ENCODE assay signal across 13 cellular contexts in the genomic region with DNA sequence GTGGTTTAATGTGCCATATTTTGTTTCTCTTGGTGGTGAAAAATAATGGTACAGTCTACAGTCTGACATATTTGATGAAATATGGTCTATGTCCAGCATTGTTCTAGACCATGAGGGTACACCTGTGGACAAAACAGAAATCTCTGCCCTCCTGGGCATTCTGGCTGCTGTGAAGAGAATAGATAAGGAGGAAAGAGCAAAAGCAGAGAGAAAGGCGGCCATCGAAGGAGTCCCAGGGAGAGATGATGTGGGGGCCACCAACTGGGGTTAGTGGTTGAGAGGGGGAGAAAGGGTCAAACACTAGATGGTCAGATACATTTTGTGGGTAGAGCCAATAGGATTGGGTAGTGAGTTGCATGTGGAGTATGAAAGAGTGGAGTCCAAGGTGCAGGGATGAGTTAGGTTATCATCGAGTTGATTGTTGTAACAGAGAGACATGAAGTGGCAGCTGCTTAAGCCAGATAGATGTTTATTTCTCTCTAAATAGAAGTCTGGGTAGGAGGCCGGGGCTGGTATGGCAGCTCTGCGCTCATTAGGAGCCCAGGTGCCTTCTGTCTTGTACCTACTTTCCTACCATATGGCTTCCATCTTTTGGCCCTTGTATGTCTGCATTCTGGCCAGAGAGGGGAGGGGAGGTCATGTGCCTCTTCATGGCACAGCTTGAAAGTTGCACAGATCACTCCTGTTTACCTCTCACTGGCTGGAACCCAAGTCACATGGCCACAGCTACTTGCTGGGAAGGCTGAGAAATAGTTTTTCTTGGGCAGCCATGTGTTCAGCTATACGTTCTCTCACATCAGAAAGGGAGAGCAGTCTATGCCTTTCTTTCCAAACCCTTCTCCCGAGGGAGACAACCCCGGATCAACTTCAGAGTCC. TPM values are rescaled to one million over a fixed set of nuclear protein-coding genes. Genes with fewer than 3 reads are reported as not detected.
A peak's percentile ranks its signal among the peaks of the same experiment; 100 is the strongest.
DNase-seq lines count a peak whose midpoint lies in the region; ATAC-seq and TF ChIP-seq lines count a peak whose summit lies in the region.
"Had no signal": no experiment of that assay in that cellular context is flagged by ENCODE, and none has a peak within 500 bp of the region (broad histone marks: within the 10 kb centered on the region; RNA-seq: fewer than 3 reads in every experiment).

No MANE protein-coding gene starts in this region.

- DNase-seq in DMS 273 treated with DMSO at 0.1 percent for 48 hours (lab: John Stamatoyannopoulos, UW) (peak; percentile 93), T-helper 17 cell (no peak), fibroblast of the aortic adventitia (ENCODE audit: low read depth) (peak; percentile 61), pons (ENCODE audit: low spot score) (peak; percentile 61), Karpas-422 (no peak), ACHN (no peak)
- no peak for DNase-seq in naive thymus-derived CD4-positive, alpha-beta T cell
- DNase-seq: activated naive CD4-positive, alpha-beta T cell treated with anti-CD3 and anti-CD28 coated beads, Interleukin-2, amount 50 U/mL, for 16 hours; NCI-H774; WERI-Rb-1 had no signal

- no peak for ATAC-seq in T-helper 17 cell
- ATAC-seq in HG03354 (IDR thresholded peaks at IDR 0.05; ENCODE audit: poor library complexity, severe bottlenecking, unreplicated experiment) = no peak
- no peak for ATAC-seq in naive thymus-derived CD4-positive, alpha-beta T cell

- H3K36me3 Mint-ChIP-seq in T-helper 17 cell (ENCODE audit: low read depth) = peaks cover 2% of the 10 kb centered on the region
- H3K36me3 Mint-ChIP-seq in naive thymus-derived CD4-positive, alpha-beta T cell = peaks cover 0 to 49% (median 14%) of the 10 kb centered on the region in 5 donors

- H3K36me3 ChIP-seq in naive thymus-derived CD4-positive, alpha-beta T cell (ENCODE audit: control insufficient read depth in 2 of 3, insufficient read depth in 3 of 3, low read length in 3 of 3) = peaks cover 0 to 33% (median 14%) of the 10 kb centered on the region in 3 experiments
- H3K36me3 ChIP-seq in Karpas-422 (ENCODE audit: insufficient read depth, low read length) = no peaks in the 10 kb centered on the region

- no peak overlapping the region for H3K4me2 ChIP-seq in Karpas-422 (ENCODE audit: low read depth, low read length, poor library complexity, severe bottlenecking)

- POLR2A ChIA-PET in naive thymus-derived CD4-positive, alpha-beta T cell (lab: Charles Lee) = no interaction called here

- no peaks in the 10 kb centered on the region for H3K9me3 Mint-ChIP-seq in naive thymus-derived CD4-positive, alpha-beta T cell

- no peaks in the 10 kb centered on the region for H4K20me1 ChIP-seq in Karpas-422 (ENCODE audit: insufficient read depth, low read depth, low read length)

- H3K27me3 Mint-ChIP-seq in T-helper 17 cell = no peaks in the 10 kb centered on the region
- no peaks in the 10 kb centered on the region for H3K27me3 Mint-ChIP-seq in naive thymus-derived CD4-positive, alpha-beta T cell

- H3K4me3 ChIP-seq in fibroblast of the aortic adventitia (ENCODE audit: low read depth, low read length) (peak overlapping the region; percentile 7), Karpas-422 (ENCODE audit: low read length) (no peak overlapping the region)
- no peak overlapping the region for H3K4me3 ChIP-seq in naive thymus-derived CD4-positive, alpha-beta T cell (ENCODE audit: low read length)

- no peaks in the 10 kb centered on the region for H3K9me3 ChIP-seq in T-helper 17 cell (ENCODE audit: control insufficient read depth, low read length, poor library complexity, severe bottlenecking)
- no peaks in the 10 kb centered on the region for H3K9me3 ChIP-seq in naive thymus-derived CD4-positive, alpha-beta T cell (ENCODE audit: control insufficient read depth in 2 of 3, low read length in 3 of 3)
- no peaks in the 10 kb centered on the region for H3K9me3 ChIP-seq in Karpas-422 (ENCODE audit: low read length)

- no peak overlapping the region for H3K27ac ChIP-seq in naive thymus-derived CD4-positive, alpha-beta T cell (ENCODE audit: low read depth, low read length)
- H3K27ac ChIP-seq in Karpas-422 (ENCODE audit: low read length) = no peak overlapping the region
- H3K27ac ChIP-seq: WERI-Rb-1 had no signal

- peak overlapping the region; percentile 62 for H3K27ac Mint-ChIP-seq in T-helper 17 cell
- peak overlapping the region in 2 of 9 donors; percentile 13 to 41 for H3K27ac Mint-ChIP-seq in naive thymus-derived CD4-positive, alpha-beta T cell

- in situ Hi-C loops in ACHN (cut with HindIII; ENCODE audit: low pct_ligation_motif_present, low pct_unique_long_range_greater_than_20kb, low sequenced_read_pairs) = no loop called here

- peaks cover 0 to 11% of the 10 kb centered on the region in 2 donors for H3K4me1 ChIP-seq in naive thymus-derived CD4-positive, alpha-beta T cell (ENCODE audit: control insufficient read depth in 2 of 2, insufficient read depth in 2 of 2, low read length in 2 of 2)
- no peaks in the 10 kb centered on the region for H3K4me1 ChIP-seq in Karpas-422 (ENCODE audit: low read length)

- CTCF ChIA-PET in naive thymus-derived CD4-positive, alpha-beta T cell (lab: Charles Lee) = no interaction called here

- peaks cover 84% of the 10 kb centered on the region for H3K79me2 ChIP-seq in Karpas-422 (ENCODE audit: low read length)

- intact Hi-C loops in naive thymus-derived CD4-positive, alpha-beta T cell (cut with micrococcal nuclease) = no loop called here

- TF ChIP-seq CTCF in fibroblast of the aortic adventitia (IDR thresholded peaks at IDR 0.05; ENCODE audit: insufficient read depth, low read length) = no peak

- peaks cover 44% of the 10 kb centered on the region for H3K4me1 Mint-ChIP-seq in T-helper 17 cell
- H3K4me1 Mint-ChIP-seq in naive thymus-derived CD4-positive, alpha-beta T cell = peaks cover 9 to 64% (median 45%) of the 10 kb centered on the region in 7 donors

- no peak overlapping the region for H3K9ac ChIP-seq in Karpas-422 (ENCODE audit: low read length)

- H3K4me3 Mint-ChIP-seq in T-helper 17 cell = no peak overlapping the region
- peak overlapping the region in 2 of 10 donors; percentile 10 to 56 for H3K4me3 Mint-ChIP-seq in naive thymus-derived CD4-positive, alpha-beta T cell

- no peaks in the 10 kb centered on the region for H3K27me3 ChIP-seq in naive thymus-derived CD4-positive, alpha-beta T cell (ENCODE audit: control insufficient read depth in 2 of 2, insufficient read depth in 2 of 2, low read length in 2 of 2)
- no peaks in the 10 kb centered on the region for H3K27me3 ChIP-seq in Karpas-422 (ENCODE audit: low read length)

- no peaks in the 10 kb centered on the region for H3K9me2 ChIP-seq in Karpas-422 (replicated peaks; ENCODE audit: insufficient read depth, low read length)

- H2AFZ ChIP-seq in Karpas-422 (ENCODE audit: low read length) = no peak overlapping the region

RNA-seq across cellular contexts. Expression of a gene that starts 13.0 kb away (rescaled TPM):
- 10 to 100 TPM; 34.3 to 36.8 TPM for total RNA-seq in T-helper 17 cell
- 55.0 and 59.9 TPM in 2 replicates for total RNA-seq in fibroblast of the aortic adventitia (ENCODE audit: low replicate concordance)
- total RNA-seq in naive thymus-derived CD4-positive, alpha-beta T cell = 10 to 100 TPM; 37.9 to 48.3 (median 39.3) TPM
- polyA plus RNA-seq in naive thymus-derived CD4-positive, alpha-beta T cell = 10 to 100 TPM in 1 of 2 donors, 1 to 10 TPM in 1; 7.5 to 10.8 TPM
- total RNA-seq in Karpas-422 (2014; rRNA removed; shearing (Covaris generic); ENCODE audit: low replicate concordance) = 23.5 and 37.0 TPM in 2 replicates

RNA-seq across cellular contexts. Expression of a gene that starts 48.7 kb away (rescaled TPM):
- 1 to 10 TPM in 1 of 2 donors, not detected in 1; 1.1 TPM for total RNA-seq in T-helper 17 cell
- total RNA-seq in fibroblast of the aortic adventitia (ENCODE audit: low replicate concordance) = not detected in 2 replicates
- 10 to 100 TPM in 1 of 5 experiments, 1 to 10 TPM in 1, not detected in 3; 2.2 to 18.4 TPM for total RNA-seq in naive thymus-derived CD4-positive, alpha-beta T cell
- polyA plus RNA-seq in naive thymus-derived CD4-positive, alpha-beta T cell = not detected
- not detected in 2 replicates for total RNA-seq in Karpas-422 (2014; rRNA removed; shearing (Covaris generic); ENCODE audit: low replicate concordance)
- total RNA-seq: HT1080, myocyte had no signal

Comparison
In these comparisons a context has a peak if more than half of its experiments do, and no peak if none do; other contexts are left out.
1. DNase-seq: peak in DMS 273 treated with DMSO at 0.1 percent for 48 hours (single experiment), fibroblast of the aortic adventitia (single experiment) and pons (single experiment); none in T-helper 17 cell (0 of 3), naive thymus-derived CD4-positive, alpha-beta T cell (0 of 9), Karpas-422 (single experiment) and ACHN (single experiment).